In genomic region chr16:53911506-53911905, GRCh38 we compare ENCODE assay signal across 14 cellular contexts.
A peak's percentile ranks its signal among the peaks of the same experiment; 100 is the strongest.
DNase-seq lines count a peak whose midpoint lies in the region; ATAC-seq and TF ChIP-seq lines count a peak whose summit lies in the region.
"Had no signal": no experiment of that assay in that cellular context is flagged by ENCODE, and none has a peak within 500 bp of the region (broad histone marks: within the 10 kb centered on the region; RNA-seq: fewer than 3 reads in every experiment).

No MANE protein-coding gene starts in this region.

- DNase-seq in activated CD4-positive, alpha-beta T cell treated with anti-CD3 and anti-CD28 coated beads, Interleukin-2, amount 10 ng/mL, durations not matched to agents 24 days and 14 days = peak; percentile 78
- no peak for DNase-seq in activated CD4-positive, alpha-beta T cell treated with anti-CD3 and anti-CD28 coated beads, Interleukin-2, amount 50 U/mL, for 4 hours
- DNase-seq in NCI-H460 (ENCODE audit: extremely low read depth, low read depth) (peak; percentile 45), choroid plexus epithelial cell (ENCODE audit: low read depth) (peak; percentile 67), natural killer cell (no peak), NCI-H2196 treated with DMSO at 0.1 percent for 48 hours (lab: John Stamatoyannopoulos, UW; ENCODE audit: unreplicated experiment) (no peak), posterior cingulate gyrus (no peak), Peyer's patch (no peak)
- DNase-seq: cortex of kidney, midbrain, spleen had no signal

- no peak overlapping the region for H3K4me3 ChIP-seq in choroid plexus epithelial cell (ENCODE audit: low read depth, low read length)
- H3K4me3 ChIP-seq in Peyer's patch = no peak overlapping the region
- H3K4me3 ChIP-seq: A549, spleen, thoracic aorta had no signal

- H3K4me3 Mint-ChIP-seq in activated CD4-positive, alpha-beta T cell treated with anti-CD3 and anti-CD28 coated beads, Interleukin-2, amount 10 ng/mL, durations not matched to agents 24 days and 14 days = peak overlapping the region; percentile 17
- H3K4me3 Mint-ChIP-seq in natural killer cell = peak overlapping the region; percentile 25
- H3K4me3 Mint-ChIP-seq: activated naive CD8-positive, alpha-beta T cell treated with anti-CD3 and anti-CD28 coated beads, Interleukin-2, amount 50 U/mL, for 24 hours had no signal

- peak; percentile 8 to 31 (median 19) for ATAC-seq in natural killer cell

- peaks cover 32% of the 10 kb centered on the region for H3K4me1 Mint-ChIP-seq in activated CD4-positive, alpha-beta T cell treated with anti-CD3 and anti-CD28 coated beads, Interleukin-2, amount 10 ng/mL, durations not matched to agents 24 days and 14 days
- H3K4me1 Mint-ChIP-seq in natural killer cell = peaks cover 0 to 19% of the 10 kb centered on the region in 2 donors
- H3K4me1 Mint-ChIP-seq: activated naive CD8-positive, alpha-beta T cell treated with anti-CD3 and anti-CD28 coated beads, Interleukin-2, amount 50 U/mL, for 24 hours had no signal

- H3K27me3 ChIP-seq in Peyer's patch = no peaks in the 10 kb centered on the region
- H3K27me3 ChIP-seq: spleen had no signal

- no peaks in the 10 kb centered on the region for H3K9me3 ChIP-seq in Peyer's patch
- H3K9me3 ChIP-seq: A549, spleen, thoracic aorta had no signal

- H3K9me3 Mint-ChIP-seq in activated CD4-positive, alpha-beta T cell treated with anti-CD3 and anti-CD28 coated beads, Interleukin-2, amount 10 ng/mL, durations not matched to agents 24 days and 14 days = no peaks in the 10 kb centered on the region
- no peaks in the 10 kb centered on the region for H3K9me3 Mint-ChIP-seq in natural killer cell
- H3K9me3 Mint-ChIP-seq: activated naive CD8-positive, alpha-beta T cell treated with anti-CD3 and anti-CD28 coated beads, Interleukin-2, amount 50 U/mL, for 24 hours had no signal

- H3K27ac Mint-ChIP-seq in activated CD4-positive, alpha-beta T cell treated with anti-CD3 and anti-CD28 coated beads, Interleukin-2, amount 10 ng/mL, durations not matched to agents 24 days and 14 days = peak overlapping the region; percentile 70
- H3K27ac Mint-ChIP-seq in natural killer cell = no peak overlapping the region

- no peak for TF ChIP-seq CTCF in choroid plexus epithelial cell (conservative IDR thresholded peaks at IDR 0.05; ENCODE audit: low read depth, low read length)
- TF ChIP-seq CTCF in natural killer cell (IDR thresholded peaks at IDR 0.05) = no peak
- TF ChIP-seq CTCF in Peyer's patch (IDR thresholded peaks at IDR 0.05) = no peak

- H3K4me1 ChIP-seq in Peyer's patch = peaks cover 0 to 6% (median 0%) of the 10 kb centered on the region in 4 donors

- H3K27me3 Mint-ChIP-seq in activated CD4-positive, alpha-beta T cell treated with anti-CD3 and anti-CD28 coated beads, Interleukin-2, amount 10 ng/mL, durations not matched to agents 24 days and 14 days = no peaks in the 10 kb centered on the region
- no peaks in the 10 kb centered on the region for H3K27me3 Mint-ChIP-seq in natural killer cell (ENCODE audit: low read depth in 2 of 2)
- H3K27me3 Mint-ChIP-seq: activated naive CD8-positive, alpha-beta T cell treated with anti-CD3 and anti-CD28 coated beads, Interleukin-2, amount 50 U/mL, for 24 hours had no signal

- intact Hi-C loops in activated CD4-positive, alpha-beta T cell treated with anti-CD3 and anti-CD28 coated beads, Interleukin-2, amount 10 ng/mL, durations not matched to agents 24 days and 14 days (cut with micrococcal nuclease) = loop anchor here (5.0 kb wide), 1 partner anchor 41 kb away; no protein-coding TSS in a partner anchor
- intact Hi-C loops in natural killer cell (cut with micrococcal nuclease) = no loop called here
- intact Hi-C loops in posterior cingulate gyrus (cut with DNase I) = no loop called here

- TF ChIP-seq POLR2A in Peyer's patch (IDR thresholded peaks at IDR 0.05) = no peak

- peaks cover 5% of the 10 kb centered on the region for H3K36me3 Mint-ChIP-seq in activated CD4-positive, alpha-beta T cell treated with anti-CD3 and anti-CD28 coated beads, Interleukin-2, amount 10 ng/mL, durations not matched to agents 24 days and 14 days (ENCODE audit: low read depth)
- no peaks in the 10 kb centered on the region for H3K36me3 Mint-ChIP-seq in natural killer cell

- no peak overlapping the region for H3K27ac ChIP-seq in Peyer's patch
- H3K27ac ChIP-seq: A549, spleen, thoracic aorta had no signal

- H3K36me3 ChIP-seq in Peyer's patch = no peaks in the 10 kb centered on the region
- H3K36me3 ChIP-seq: thoracic aorta had no signal

Comparison
In these comparisons a context has a peak if more than half of its experiments do, and no peak if none do; other contexts are left out.
1. DNase-seq: peak in activated CD4-positive, alpha-beta T cell treated with anti-CD3 and anti-CD28 coated beads, Interleukin-2, amount 10 ng/mL, durations not matched to agents 24 days and 14 days (single experiment), NCI-H460 (single experiment) and choroid plexus epithelial cell (single experiment); none in activated CD4-positive, alpha-beta T cell treated with anti-CD3 and anti-CD28 coated beads, Interleukin-2, amount 50 U/mL, for 4 hours (0 of 2), natural killer cell (single experiment), NCI-H2196 treated with DMSO at 0.1 percent for 48 hours (single experiment), posterior cingulate gyrus (0 of 10) and Peyer's patch (0 of 3).